Comparison of ENCODE assay signal across 9 cellular contexts in the genomic region with DNA sequence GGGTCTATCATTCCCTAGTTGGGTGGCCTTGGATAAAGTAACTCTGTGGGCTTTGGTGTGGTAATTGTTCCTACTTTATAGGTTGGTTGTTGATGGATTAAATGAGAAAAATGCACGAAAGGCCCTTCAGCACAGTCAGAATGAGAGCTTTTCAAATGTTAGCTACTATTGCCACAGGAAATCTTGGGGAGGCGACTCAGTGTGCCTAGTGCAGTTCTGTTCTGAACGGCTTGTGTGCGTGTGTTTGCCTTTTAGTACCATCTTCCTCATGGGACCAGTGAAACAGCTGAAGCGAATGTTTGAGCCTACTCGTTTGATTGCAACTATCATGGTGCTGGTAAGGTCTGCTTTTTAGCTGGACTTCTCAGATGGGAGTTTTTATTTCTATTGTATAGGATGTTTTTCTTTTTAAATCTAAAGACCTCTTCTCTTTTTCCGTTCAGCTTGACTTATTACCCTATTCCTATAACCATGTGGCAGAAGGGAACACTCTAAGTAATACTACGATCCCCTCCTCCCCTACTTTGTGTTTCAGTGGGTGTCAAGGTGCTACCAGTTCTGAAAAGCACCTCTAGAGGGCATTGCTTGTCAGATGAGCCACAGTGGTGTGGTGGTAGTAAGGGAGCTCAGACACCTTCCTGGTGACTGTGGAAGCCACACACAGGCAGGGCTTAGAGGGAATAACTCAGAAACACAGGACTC. TPM values are rescaled to one million over a fixed set of nuclear protein-coding genes. Genes with fewer than 3 reads are reported as not detected.
DNase-seq lines count a peak whose midpoint lies in the region; ATAC-seq and TF ChIP-seq lines count a peak whose summit lies in the region.
"Had no signal": no experiment of that assay in that cellular context is flagged by ENCODE, and none has a peak within 500 bp of the region (broad histone marks: within the 10 kb centered on the region; RNA-seq: fewer than 3 reads in every experiment).

No MANE protein-coding gene starts in this region.

- no peak overlapping the region for H3K4me3 Mint-ChIP-seq in glutamatergic neuron (ENCODE audit: unreplicated experiment)

- H3K27ac ChIP-seq in C4-2B, result no peak overlapping the region
- H3K27ac ChIP-seq: SJSA1 had no signal

- DNase-seq in NCI-H526 (lab: John Stamatoyannopoulos, UW) (peak; percentile 71 to 85), activated T-helper 1 cell treated with Interleukin-2 at 50 U/mL for 16 hours (ENCODE audit: low read depth) (peak; percentile 4), glutamatergic neuron (peak; percentile 27)
- peak; percentile 28 to 36 for DNase-seq in stimulated activated CD4-positive, alpha-beta T cell treated with anti-CD3 and anti-CD28 coated beads, Interleukin-2, amount 100 ng/mL, for 24 hours

- no peak overlapping the region for H3K27ac Mint-ChIP-seq in glutamatergic neuron (ENCODE audit: unreplicated experiment)

- H3K27me3 Mint-ChIP-seq in glutamatergic neuron (ENCODE audit: unreplicated experiment), result peaks cover 3% of the 10 kb centered on the region

- H3K4me1 Mint-ChIP-seq in glutamatergic neuron (ENCODE audit: low read depth, unreplicated experiment), result no peaks in the 10 kb centered on the region

- H3K36me3 Mint-ChIP-seq in glutamatergic neuron (ENCODE audit: unreplicated experiment), result no peaks in the 10 kb centered on the region

- peak; percentile 70 for TF ChIP-seq CTCF in C4-2B (conservative IDR thresholded peaks at IDR 0.05)
- TF ChIP-seq CTCF in glutamatergic neuron (IDR thresholded peaks at IDR 0.05; ENCODE audit: partially characterized antibody, unreplicated experiment), result peak; percentile 46

- H3K9me3 Mint-ChIP-seq in glutamatergic neuron (ENCODE audit: unreplicated experiment), result no peaks in the 10 kb centered on the region

- ATAC-seq in GM18517 (IDR thresholded peaks at IDR 0.05; ENCODE audit: unreplicated experiment) (peak; percentile 61), HG03066 (IDR thresholded peaks at IDR 0.05; ENCODE audit: low read depth, unreplicated experiment) (peak; percentile 72), HG02571 (IDR thresholded peaks at IDR 0.05; ENCODE audit: unreplicated experiment) (no peak)

RNA-seq across cellular contexts. Expression of a gene that starts 9.2 kb away (rescaled TPM):
- total RNA-seq in glutamatergic neuron (ENCODE audit: unreplicated experiment), result 32.9 TPM

RNA-seq across cellular contexts. Expression of a gene that starts 45.7 kb away (rescaled TPM):
- total RNA-seq in glutamatergic neuron (ENCODE audit: unreplicated experiment), result 0.78 TPM

RNA-seq across cellular contexts. Expression of a gene that starts 56.2 kb away (rescaled TPM):
- 27.8 TPM for total RNA-seq in glutamatergic neuron (ENCODE audit: unreplicated experiment)

Comparison
In these comparisons a context has a peak if more than half of its experiments do, and no peak if none do; other contexts are left out.
1. DNase-seq: peak in every context shown above with its lines; median percentile 78 in NCI-H526; 32 in stimulated activated CD4-positive, alpha-beta T cell treated with anti-CD3 and anti-CD28 coated beads, Interleukin-2, amount 100 ng/mL, for 24 hours; 27 in glutamatergic neuron; 4 in activated T-helper 1 cell treated with Interleukin-2 at 50 U/mL for 16 hours.